12 cellular contexts compared by ENCODE assay signal in genomic region chr19:53864308-53864836, GRCh38. TPM values are rescaled to one million over a fixed set of nuclear protein-coding genes. Genes with fewer than 3 reads are reported as not detected.
DNase-seq lines count a peak whose midpoint lies in the region; ATAC-seq, FAIRE-seq and TF ChIP-seq lines count a peak whose summit lies in the region.
"Had no signal": no experiment of that assay in that cellular context is flagged by ENCODE, and none has a peak within 500 bp of the region (broad histone marks: within the 10 kb centered on the region; RNA-seq: fewer than 3 reads in every experiment).

No MANE protein-coding gene starts in this region.

- TF ChIP-seq POLR2A in A549 (IDR thresholded peaks at IDR 0.05; ENCODE audit: low read length) = no peak

- ATAC-seq in A549 (peak; percentile 10 to 18; a peak in 4 of 6 replicates), GM19455 (IDR thresholded peaks at IDR 0.05; ENCODE audit: unreplicated experiment) (no peak)

- H3K9me3 ChIP-seq in A549 = no peaks in the 10 kb centered on the region

- POLR2A ChIA-PET in A549 (lab: Yijun Ruan, JAX) = no interaction called here

- H3K4me3 ChIP-seq in A549 = 0 out of 3 replicates have a peak overlapping the region, but pooled peaks have one; percentile 69
- H3K4me3 ChIP-seq in coronary artery = no peak overlapping the region
- H3K4me3 ChIP-seq: skin epidermis had no signal

- CTCF ChIA-PET in A549 (lab: Yijun Ruan, JAX) = interaction anchor here (1.0 to 3.9 kb wide), 7 partner anchors 12 to 233 kb away, joined by 3 to 27 read pairs (median 6); partner anchors contain the start of gene PRKCG

- peak in 1 of 2 experiments; percentile 30; a peak in 2 of 5 replicates for TF ChIP-seq RAD21 in A549 (conservative IDR thresholded peaks at IDR 0.05 in 1 of 2, IDR thresholded peaks at IDR 0.05 in 1 of 2)

- peak in 1 of 2 experiments; percentile 67; a peak in 2 of 5 replicates for TF ChIP-seq EP300 in A549 (IDR thresholded peaks at IDR 0.05)

- H3K4me1 ChIP-seq in A549 = peaks cover 29% of the 10 kb centered on the region

- peak overlapping the region; percentile 93 for H3K4me2 ChIP-seq in A549

- peak; percentile 79 to 93 for DNase-seq in A549 (ENCODE audit: low read depth in 1 of 2, low spot score in 1 of 2)
- peak; percentile 84 for DNase-seq in HuH-7 (ENCODE audit: low spot score)
- DNase-seq in amygdala (lab: John Stamatoyannopoulos, UW) = peak in 47 of 56 donors; percentile 8 to 82 (median 41)
- peak; percentile 74 for DNase-seq in midbrain (lab: John Stamatoyannopoulos, UW)
- no peak for DNase-seq in NCI-H187 treated with DMSO at 0.1 percent for 48 hours (lab: John Stamatoyannopoulos, UW)
- DNase-seq in central memory CD4-positive, alpha-beta T cell = no peak
- DNase-seq in coronary artery (ENCODE audit: low spot score) = no peak
- DNase-seq: brain microvascular endothelial cell, NCI-H446 had no signal

- FAIRE-seq in A549 (lab: Jason Lieb, UNC) = peak; percentile 92

- TF ChIP-seq CTCF in A549 (IDR thresholded peaks at IDR 0.05) (no peak), coronary artery (IDR thresholded peaks at IDR 0.05) (no peak)

- WGBS in A549 (ENCODE audit: missing lambda C conversion rate) = 3% methylated on average over 6 of the region's 6 CpGs

- H3K27ac ChIP-seq in A549 (peak overlapping the region; percentile 94), coronary artery (no peak overlapping the region)
- H3K27ac ChIP-seq: brain microvascular endothelial cell, epithelial cell of prostate had no signal

TF ChIP-seq in A549, 52 proteins besides CTCF, POLR2A, EP300 and RAD21 (continues in another document):
- peak in 1 of 2 experiments; percentile 59; a peak in 1 of 5 replicates for TF ChIP-seq JUN (IDR thresholded peaks at IDR 0.05)
- no peak for TF ChIP-seq SREBF2 (IDR thresholded peaks at IDR 0.05)
- TF ChIP-seq CHD4 (IDR thresholded peaks at IDR 0.05; ENCODE audit: borderline replicate concordance) = no peak
- TF ChIP-seq EHMT2 (IDR thresholded peaks at IDR 0.05; ENCODE audit: low read depth) = no peak
- peak; percentile 36 for TF ChIP-seq MAFK (IDR thresholded peaks at IDR 0.05; ENCODE audit: partially characterized antibody)
- TF ChIP-seq NPAS2 (CRISPR knock-in tag; IDR thresholded peaks at IDR 0.05; ENCODE audit: borderline replicate concordance) = no peak
- TF ChIP-seq GATA3 (IDR thresholded peaks at IDR 0.05; ENCODE audit: borderline replicate concordance) = peak; percentile 81
- peak; percentile 52; the same call in 1 of the 2 replicates for TF ChIP-seq TP53 (CRISPR knock-in tag; IDR thresholded peaks at IDR 0.05)
- no peak; the same call in 1 of the 2 replicates for TF ChIP-seq HEYL (CRISPR knock-in tag; IDR thresholded peaks at IDR 0.05)
- TF ChIP-seq ZNF302 (CRISPR knock-in tag; IDR thresholded peaks at IDR 0.05) = peak; percentile 58
- no peak for TF ChIP-seq ZFP36 (IDR thresholded peaks at IDR 0.05; ENCODE audit: borderline replicate concordance, partially characterized antibody)
- peak; percentile 85; the same call in 1 of the 2 replicates for TF ChIP-seq HOXB5 (CRISPR knock-in tag; IDR thresholded peaks at IDR 0.05)
- TF ChIP-seq BHLHE40 (IDR thresholded peaks at IDR 0.05; ENCODE audit: low read depth, low read length) = 0 out of 2 replicates have a peak, but pooled peaks have one; percentile 28
- 0 out of 2 replicates have a peak, but pooled peaks have one; percentile 49 for TF ChIP-seq ESRRA (IDR thresholded peaks at IDR 0.05; ENCODE audit: borderline replicate concordance, low read length)
- TF ChIP-seq E2F6 (IDR thresholded peaks at IDR 0.05; ENCODE audit: borderline replicate concordance, low read depth) = no peak; the same call in 1 of the 2 replicates
- TF ChIP-seq HOXB13 (CRISPR knock-in tag; IDR thresholded peaks at IDR 0.05; ENCODE audit: low read depth) = no peak
- TF ChIP-seq CBX2 (IDR thresholded peaks at IDR 0.05; ENCODE audit: borderline replicate concordance, low read depth) = no peak
- peak; percentile 82 for TF ChIP-seq MAX (IDR thresholded peaks at IDR 0.05)
- TF ChIP-seq NFE2L2 (conservative IDR thresholded peaks at IDR 0.05; ENCODE audit: low read length) = no peak
- no peak for TF ChIP-seq FOSB (CRISPR knock-in tag; IDR thresholded peaks at IDR 0.05)
- peak; percentile 60; the same call in 1 of the 2 replicates for TF ChIP-seq USF2 (IDR thresholded peaks at IDR 0.05)
- 0 out of 2 replicates have a peak, but pooled peaks have one; percentile 12 for TF ChIP-seq ZSCAN20 (CRISPR knock-in tag; IDR thresholded peaks at IDR 0.05)
- TF ChIP-seq FOXS1 (CRISPR knock-in tag; IDR thresholded peaks at IDR 0.05) = peak; percentile 62; the same call in 1 of the 2 replicates
- no peak for TF ChIP-seq BCL3 (IDR thresholded peaks at IDR 0.05)
- peak; percentile 90 for TF ChIP-seq ATOH8 (CRISPR knock-in tag; IDR thresholded peaks at IDR 0.05; ENCODE audit: low read depth)
- TF ChIP-seq RCOR1 (IDR thresholded peaks at IDR 0.05; ENCODE audit: low read depth, low read length) = no peak
- TF ChIP-seq JUNB (IDR thresholded peaks at IDR 0.05) = 0 out of 2 replicates have a peak, but pooled peaks have one; percentile 26
- peak in 1 of 2 experiments; percentile 57; a peak in 2 of 4 replicates for TF ChIP-seq CEBPB (IDR thresholded peaks at IDR 0.05)
- no peak for TF ChIP-seq POLR2AphosphoS2 (conservative IDR thresholded peaks at IDR 0.05; ENCODE audit: low read length)
- TF ChIP-seq CHD2 (IDR thresholded peaks at IDR 0.05; ENCODE audit: low read length, partially characterized antibody) = no peak
- TF ChIP-seq MAZ (IDR thresholded peaks at IDR 0.05; ENCODE audit: borderline replicate concordance, low read depth, low read length) = no peak

RNA-seq across cellular contexts. Expression of gene MYADM, which starts 3.3 kb away (rescaled TPM):
- polyA plus RNA-seq in A549 (2011; rRNA removed) = 37.7 and 56.1 TPM in 2 replicates
- 83.9 and 158 TPM in 2 replicates for polyA plus RNA-seq in A549 (2012; cell fraction: cytosol; rRNA removed)
- 385 and 422 TPM in 2 replicates for polyA plus RNA-seq in A549 (2012; cell fraction: nucleus; rRNA removed)
- polyA plus RNA-seq in A549 (2017; fragmentation: RNase III; extraction: RNeasy Plus Mini Kit Qiagen cat#74134 plus additional on column Dnase treatment) = 90.4 to 103 TPM (median 90.7 TPM) in 3 replicates
- 50.8 and 63.0 TPM in 2 replicates for polyA minus RNA-seq in A549 (2011; rRNA and poly(A)+ RNA removed)

RNA-seq across cellular contexts. Expression of gene PRKCG, which starts 17.6 kb away (rescaled TPM):
- polyA plus RNA-seq in A549 (2011; rRNA removed) (0.61 and 0.79 TPM in 2 replicates), A549 (2017; fragmentation: RNase III; extraction: RNeasy Plus Mini Kit Qiagen cat#74134 plus additional on column Dnase treatment) (0.81 to 0.96 TPM (median 0.81 TPM) in 3 replicates)
- 1.2 and 1.3 TPM in 2 replicates for polyA plus RNA-seq in A549 (2012; cell fraction: cytosol; rRNA removed)
- 8.9 and 9.2 TPM in 2 replicates for polyA plus RNA-seq in A549 (2012; cell fraction: nucleus; rRNA removed)
- polyA minus RNA-seq in A549 (2011; rRNA and poly(A)+ RNA removed) = 1.5 and 2.6 TPM in 2 replicates

RNA-seq across cellular contexts. Expression of gene NLRP12, which starts 40.3 kb away (rescaled TPM):
- polyA plus RNA-seq in A549 (2011; rRNA removed) = 0.03 and 0.04 TPM in 2 replicates
- 0.01 and 0.03 TPM in 2 replicates for polyA plus RNA-seq in A549 (2012; cell fraction: cytosol; rRNA removed)
- 0.01 TPM in 1 of 2 replicates, not detected in the other for polyA plus RNA-seq in A549 (2012; cell fraction: nucleus; rRNA removed)
- polyA plus RNA-seq in A549 (2017; fragmentation: RNase III; extraction: RNeasy Plus Mini Kit Qiagen cat#74134 plus additional on column Dnase treatment) = 0.03 TPM in 1 of 3 replicates, not detected in the others
- polyA minus RNA-seq in A549 (2011; rRNA and poly(A)+ RNA removed) = 0.25 TPM in 1 of 2 replicates, not detected in the other

RNA-seq across cellular contexts. Expression of gene CACNG7, which starts 44.7 kb away (rescaled TPM):
- 11.5 and 12.8 TPM in 2 replicates for polyA plus RNA-seq in A549 (2011; rRNA removed)
- polyA plus RNA-seq in A549 (2012; cell fraction: cytosol; rRNA removed) = 26.4 and 37.4 TPM in 2 replicates
- polyA plus RNA-seq in A549 (2012; cell fraction: nucleus; rRNA removed) = 33.7 and 37.2 TPM in 2 replicates
- 6.3 to 7.6 TPM (median 6.8 TPM) in 3 replicates for polyA plus RNA-seq in A549 (2017; fragmentation: RNase III; extraction: RNeasy Plus Mini Kit Qiagen cat#74134 plus additional on column Dnase treatment)
- polyA minus RNA-seq in A549 (2011; rRNA and poly(A)+ RNA removed) = 6.0 and 7.6 TPM in 2 replicates

Comparison
In these comparisons a context has a peak if more than half of its experiments do, and no peak if none do; other contexts are left out.
1. DNase-seq: peak in A549 (2 of 2), HuH-7 (single experiment), amygdala (47 of 56) and midbrain (single experiment); none in NCI-H187 treated with DMSO at 0.1 percent for 48 hours (single experiment), central memory CD4-positive, alpha-beta T cell (single experiment) and coronary artery (single experiment).
2. H3K27ac ChIP-seq: peak in A549 (2 of 2); none in coronary artery (0 of 2).